12 cellular contexts compared by ENCODE assay signal in genomic region chr13:59112375-59112774, GRCh38.
DNase-seq lines count a peak whose midpoint lies in the region; ATAC-seq and TF ChIP-seq lines count a peak whose summit lies in the region.
"Had no signal": no experiment of that assay in that cellular context is flagged by ENCODE, and none has a peak within 500 bp of the region (broad histone marks: within the 10 kb centered on the region; RNA-seq: fewer than 3 reads in every experiment).

No MANE protein-coding gene starts in this region.

- no peak overlapping the region for H3K9ac ChIP-seq in adipocyte (ENCODE audit: low read length)

- H3K9me3 ChIP-seq in adipocyte (ENCODE audit: control insufficient read depth, low read length), result no peaks in the 10 kb centered on the region
- no peaks in the 10 kb centered on the region for H3K9me3 ChIP-seq in right cardiac atrium (ENCODE audit: control insufficient read depth, low read length)
- H3K9me3 ChIP-seq: suprapubic skin had no signal

- DNase-seq in DMS 273 (lab: John Stamatoyannopoulos, UW; ENCODE audit: unreplicated experiment), result peak; percentile 9
- no peak for DNase-seq in DMS 273 treated with DMSO at 0.1 percent for 48 hours (lab: John Stamatoyannopoulos, UW)
- peak; percentile 80 for DNase-seq in adipocyte (ENCODE audit: low read depth)
- peak in 1 of 3 donors; percentile 20 for DNase-seq in right cardiac atrium
- DNase-seq in superior temporal gyrus (ENCODE audit: extremely low spot score), result peak; percentile 76
- no peak for DNase-seq in erythroblast (lab: John Stamatoyannopoulos, UW)
- DNase-seq: activated T-cell treated with anti-CD3 and anti-CD28 coated beads, Interleukin-2, amount 50 U/mL, for 48 hours; NCI-H1105 treated with DMSO at 0.1 percent for 48 hours had no signal

- intact Hi-C loops in right cardiac atrium (cut with DNase I), result no loop called here

- no peaks in the 10 kb centered on the region for H3K36me3 ChIP-seq in adipocyte (ENCODE audit: control insufficient read depth, insufficient read depth, low read length, severe bottlenecking)
- H3K36me3 ChIP-seq: suprapubic skin had no signal

- TF ChIP-seq POLR2A in erythroblast (IDR thresholded peaks at IDR 0.05; ENCODE audit: low read length), result no peak

- 56% methylated on average over 4 of the region's 4 CpGs for WGBS in right cardiac atrium

- H3K4me1 ChIP-seq in adipocyte (ENCODE audit: control insufficient read depth, insufficient read depth, low read length) (peaks cover 6% of the 10 kb centered on the region), right cardiac atrium (ENCODE audit: control insufficient read depth, insufficient read depth, low read length) (no peaks in the 10 kb centered on the region)
- H3K4me1 ChIP-seq: suprapubic skin had no signal

- ATAC-seq in right cardiac atrium (peak; percentile 71 to 75), HG02938 (IDR thresholded peaks at IDR 0.05; ENCODE audit: unreplicated experiment) (no peak), HG03432 (IDR thresholded peaks at IDR 0.05; ENCODE audit: unreplicated experiment) (no peak)

- H3K27me3 ChIP-seq in adipocyte (replicated peaks; ENCODE audit: control insufficient read depth, insufficient read depth, low read length) (no peaks in the 10 kb centered on the region), right cardiac atrium (ENCODE audit: control insufficient read depth, insufficient read depth) (no peaks in the 10 kb centered on the region)
- H3K27me3 ChIP-seq: suprapubic skin had no signal

- H3K27ac ChIP-seq in right cardiac atrium (ENCODE audit: low read length), result no peak overlapping the region
- H3K27ac ChIP-seq: 22Rv1, suprapubic skin had no signal

- H3K4me3 ChIP-seq in adipocyte (ENCODE audit: low read length), result no peak overlapping the region
- no peak overlapping the region for H3K4me3 ChIP-seq in right cardiac atrium (ENCODE audit: low read length)
- H3K4me3 ChIP-seq: suprapubic skin had no signal

Comparison
In these comparisons a context has a peak if more than half of its experiments do, and no peak if none do; other contexts are left out.
1. DNase-seq: peak in DMS 273 (single experiment), adipocyte (single experiment) and superior temporal gyrus (single experiment); none in DMS 273 treated with DMSO at 0.1 percent for 48 hours (single experiment) and erythroblast (0 of 2).
2. ATAC-seq: peak in right cardiac atrium (2 of 2); none in HG02938 (single experiment) and HG03432 (single experiment).